ENCODE assay signal across 10 cellular contexts in genomic region chr9:133429641-133430161, GRCh38.
A peak's percentile ranks its signal among the peaks of the same experiment; 100 is the strongest.
DNase-seq lines count a peak whose midpoint lies in the region; ATAC-seq lines count a peak whose summit lies in the region.
"Had no signal": no experiment of that assay in that cellular context is flagged by ENCODE, and none has a peak within 500 bp of the region (broad histone marks: within the 10 kb centered on the region; RNA-seq: fewer than 3 reads in every experiment).

No MANE protein-coding gene starts in this region.

- 0 out of 2 replicates have a peak, but pooled peaks cover 3% of the 10 kb centered on the region for H3K36me3 ChIP-seq in iPS DF 6.9 (ENCODE audit: control insufficient read depth, insufficient read depth, low read length)

- peaks cover 37% of the 10 kb centered on the region for H3K27me3 Mint-ChIP-seq in activated T-cell treated with anti-CD3 and anti-CD28 coated beads, Interleukin-2, amount 50 U/mL, for 24 hours
- peaks cover 49% of the 10 kb centered on the region for H3K27me3 Mint-ChIP-seq in stimulated activated naive CD8-positive, alpha-beta T cell treated with anti-CD3 and anti-CD28 coated beads, Interleukin-15, amount 100 ng/mL, for 72 hours

- H3K4me1 ChIP-seq in iPS DF 6.9 (ENCODE audit: control insufficient read depth, insufficient read depth, low read length): peaks cover 3% of the 10 kb centered on the region; the same call in 1 of the 2 replicates

- no peak overlapping the region for H3K27ac ChIP-seq in iPS DF 6.9 (ENCODE audit: low read length)

- peak; percentile 9 for DNase-seq in activated T-cell treated with anti-CD3 and anti-CD28 coated beads for 1 hour (ENCODE audit: low read depth)
- DNase-seq in activated T-cell treated with anti-CD3 and anti-CD28 coated beads for 4 hours: no peak
- peak; percentile 38 for DNase-seq in activated T-cell treated with anti-CD3 and anti-CD28 coated beads, Interleukin-2, amount 50 U/mL, for 24 hours
- no peak for DNase-seq in iPS DF 6.9 (ENCODE audit: low read depth, low spot score)
- peak in 1 of 2 donors; percentile 21 for DNase-seq in stimulated activated naive CD8-positive, alpha-beta T cell treated with anti-CD3 and anti-CD28 coated beads, Interleukin-15, amount 100 ng/mL, for 72 hours
- DNase-seq in hypothalamus (lab: John Stamatoyannopoulos, UW): no peak
- DNase-seq: activated CD4-positive, alpha-beta T cell treated with anti-CD3 and anti-CD28 coated beads, Interleukin-2, amount 10 ng/mL, durations not matched to agents 24 days and 14 days had no signal

- no peak overlapping the region for H3K27ac Mint-ChIP-seq in activated T-cell treated with anti-CD3 and anti-CD28 coated beads, Interleukin-2, amount 50 U/mL, for 24 hours
- no peak overlapping the region for H3K27ac Mint-ChIP-seq in stimulated activated naive CD8-positive, alpha-beta T cell treated with anti-CD3 and anti-CD28 coated beads, Interleukin-15, amount 100 ng/mL, for 72 hours
- H3K27ac Mint-ChIP-seq: activated CD4-positive, alpha-beta T cell treated with anti-CD3 and anti-CD28 coated beads, Interleukin-2, amount 10 ng/mL, durations not matched to agents 24 days and 14 days had no signal

- H3K9me3 ChIP-seq in iPS DF 6.9 (ENCODE audit: control insufficient read depth, insufficient read depth, low read length): no peaks in the 10 kb centered on the region

- no CpG with 5 or more reads among the region's 49 CpGs for WGBS in iPS DF 6.9 (ENCODE audit: insufficient coverage, insufficient read length)

- no peaks in the 10 kb centered on the region for H3K36me3 Mint-ChIP-seq in activated T-cell treated with anti-CD3 and anti-CD28 coated beads, Interleukin-2, amount 50 U/mL, for 24 hours (ENCODE audit: low read depth)

- no peak overlapping the region for H3K4me3 Mint-ChIP-seq in activated T-cell treated with anti-CD3 and anti-CD28 coated beads, Interleukin-2, amount 50 U/mL, for 24 hours
- H3K4me3 Mint-ChIP-seq in stimulated activated naive CD8-positive, alpha-beta T cell treated with anti-CD3 and anti-CD28 coated beads, Interleukin-15, amount 100 ng/mL, for 72 hours: peak overlapping the region; percentile 52 to 76
- H3K4me3 Mint-ChIP-seq: activated CD4-positive, alpha-beta T cell treated with anti-CD3 and anti-CD28 coated beads, Interleukin-2, amount 10 ng/mL, durations not matched to agents 24 days and 14 days had no signal

- ATAC-seq in stimulated activated naive CD8-positive, alpha-beta T cell treated with anti-CD3 and anti-CD28 coated beads, Interleukin-15, amount 100 ng/mL, for 72 hours: peak; percentile 48
- ATAC-seq in GM18498 (IDR thresholded peaks at IDR 0.05; ENCODE audit: unreplicated experiment) (no peak), HG02852 (IDR thresholded peaks at IDR 0.05; ENCODE audit: unreplicated experiment) (no peak)

- no peaks in the 10 kb centered on the region for H3K27me3 ChIP-seq in iPS DF 6.9 (ENCODE audit: control insufficient read depth, insufficient read depth, low read length)

- peak overlapping the region; percentile 61; the same call in 1 of the 2 replicates for H3K4me3 ChIP-seq in iPS DF 6.9 (ENCODE audit: low read length)
- H3K4me3 ChIP-seq: lung had no signal

- H3K9me3 Mint-ChIP-seq in activated T-cell treated with anti-CD3 and anti-CD28 coated beads, Interleukin-2, amount 50 U/mL, for 24 hours: no peaks in the 10 kb centered on the region
- H3K9me3 Mint-ChIP-seq in stimulated activated naive CD8-positive, alpha-beta T cell treated with anti-CD3 and anti-CD28 coated beads, Interleukin-15, amount 100 ng/mL, for 72 hours: no peaks in the 10 kb centered on the region
- H3K9me3 Mint-ChIP-seq: activated CD4-positive, alpha-beta T cell treated with anti-CD3 and anti-CD28 coated beads, Interleukin-2, amount 10 ng/mL, durations not matched to agents 24 days and 14 days had no signal

- H3K4me1 Mint-ChIP-seq in activated T-cell treated with anti-CD3 and anti-CD28 coated beads, Interleukin-2, amount 50 U/mL, for 24 hours (ENCODE audit: low read depth): peaks cover 4% of the 10 kb centered on the region
- H3K4me1 Mint-ChIP-seq in stimulated activated naive CD8-positive, alpha-beta T cell treated with anti-CD3 and anti-CD28 coated beads, Interleukin-15, amount 100 ng/mL, for 72 hours: peaks cover 6% of the 10 kb centered on the region

Comparison
In these comparisons a context has a peak if more than half of its experiments do, and no peak if none do; other contexts are left out.
1. DNase-seq: peak in activated T-cell treated with anti-CD3 and anti-CD28 coated beads for 1 hour (single experiment) and activated T-cell treated with anti-CD3 and anti-CD28 coated beads, Interleukin-2, amount 50 U/mL, for 24 hours (single experiment); none in activated T-cell treated with anti-CD3 and anti-CD28 coated beads for 4 hours (single experiment), iPS DF 6.9 (single experiment) and hypothalamus (0 of 51).